9 cellular contexts compared by ENCODE assay signal in genomic region chr9:84597131-84597530, GRCh38.
A peak's percentile ranks its signal among the peaks of the same experiment; 100 is the strongest.
DNase-seq lines count a peak whose midpoint lies in the region; ATAC-seq, FAIRE-seq and TF ChIP-seq lines count a peak whose summit lies in the region.
"Had no signal": no experiment of that assay in that cellular context is flagged by ENCODE, and none has a peak within 500 bp of the region (broad histone marks: within the 10 kb centered on the region; RNA-seq: fewer than 3 reads in every experiment).

No MANE protein-coding gene starts in this region.

- no peak for TF ChIP-seq EP300 in sigmoid colon (IDR thresholded peaks at IDR 0.05)

- no peaks in the 10 kb centered on the region for H3K27me3 ChIP-seq in bronchial epithelial cell (ENCODE audit: control insufficient read depth, insufficient read depth, low read length)
- no peaks in the 10 kb centered on the region for H3K27me3 ChIP-seq in sigmoid colon

- H3K4me1 ChIP-seq in sigmoid colon = no peaks in the 10 kb centered on the region

- no peaks in the 10 kb centered on the region for H3K9me3 ChIP-seq in sigmoid colon

- ATAC-seq in GM18858 (IDR thresholded peaks at IDR 0.05; ENCODE audit: unreplicated experiment) (peak; percentile 99), GM21529 (IDR thresholded peaks at IDR 0.05; ENCODE audit: unreplicated experiment) (peak; percentile 97), HG03432 (IDR thresholded peaks at IDR 0.05; ENCODE audit: unreplicated experiment) (peak; percentile 97)

- no peak for TF ChIP-seq POLR2A in sigmoid colon (IDR thresholded peaks at IDR 0.05)

- peak; percentile 82 for FAIRE-seq in bronchial epithelial cell (lab: Jason Lieb, UNC)

- intact Hi-C loops in sigmoid colon (cut with DNase I) = no loop called here

- TF ChIP-seq CTCF in bronchial epithelial cell (IDR thresholded peaks at IDR 0.05; ENCODE audit: insufficient read depth, low read length, severe bottlenecking) (no peak), sigmoid colon (IDR thresholded peaks at IDR 0.05) (no peak)

- no peak for DNase-seq in bronchial epithelial cell (ENCODE audit: low read depth)
- no peak for DNase-seq in NCI-H1417 treated with DMSO at 0.1 percent for 48 hours (lab: John Stamatoyannopoulos, UW)
- no peak for DNase-seq in HCEC 1CT
- no peak for DNase-seq in LoVo (ENCODE audit: low spot score)
- no peak for DNase-seq in sigmoid colon
- DNase-seq: amygdala had no signal

- H3K36me3 ChIP-seq in bronchial epithelial cell (ENCODE audit: control insufficient read depth, insufficient read depth, low read length) (no peaks in the 10 kb centered on the region), sigmoid colon (no peaks in the 10 kb centered on the region)

- WGBS in sigmoid colon, 2 donors = 50 to 52% methylated on average over 2 of the region's 2 CpGs

- H3K4me3 ChIP-seq in bronchial epithelial cell (ENCODE audit: low read depth, low read length) = no peak overlapping the region
- no peak overlapping the region for H3K4me3 ChIP-seq in sigmoid colon

- no peak overlapping the region for H3K27ac ChIP-seq in sigmoid colon
